20 cellular contexts compared by ENCODE assay signal in genomic region chr10:88536437-88536836, GRCh38. TPM values are rescaled to one million over a fixed set of nuclear protein-coding genes. Genes with fewer than 3 reads are reported as not detected.
A peak's percentile ranks its signal among the peaks of the same experiment; 100 is the strongest.
DNase-seq lines count a peak whose midpoint lies in the region; ATAC-seq and TF ChIP-seq lines count a peak whose summit lies in the region.
"Had no signal": no experiment of that assay in that cellular context is flagged by ENCODE, and none has a peak within 500 bp of the region (broad histone marks: within the 10 kb centered on the region; RNA-seq: fewer than 3 reads in every experiment).

No MANE protein-coding gene starts in this region.

- no peak overlapping the region for H3K9ac ChIP-seq in DND-41 (ENCODE audit: low read depth, low read length)
- no peak overlapping the region for H3K9ac ChIP-seq in IMR-90 (ENCODE audit: low read depth, low read length)
- H3K9ac ChIP-seq in neuronal stem cell (ENCODE audit: low read depth, low read length, poor library complexity), result no peak overlapping the region

- dilution Hi-C loops in IMR-90 (cut with HindIII; ENCODE audit: low sequenced_read_pairs, unreplicated experiment), result no loop called here

- in situ Hi-C loops in IMR-90 (cut with MboI; ENCODE audit: low sequenced_read_pairs), result no loop called here

- H4K8ac ChIP-seq in IMR-90 (ENCODE audit: low read depth in 2 of 2, low read length in 2 of 2), result no peak overlapping the region
- peak overlapping the region; percentile 92 for H4K8ac ChIP-seq in neuronal stem cell (ENCODE audit: low read depth, low read length)

- H3K9me1 ChIP-seq in IMR-90 (ENCODE audit: insufficient read depth, low read length), result no peaks in the 10 kb centered on the region

- H2BK120ac ChIP-seq in IMR-90 (ENCODE audit: low read depth, low read length) (no peak overlapping the region), neuronal stem cell (ENCODE audit: low read depth, low read length) (no peak overlapping the region)

- POLR2A ChIA-PET in IMR-90 (lab: Charles Lee; ENCODE audit: unreplicated experiment), result no interaction called here

- H2AFZ ChIP-seq in DND-41 (ENCODE audit: low read depth, low read length) (peak overlapping the region; percentile 24; the same call in 1 of the 2 replicates), IMR-90 (replicated peaks; ENCODE audit: low read length, poor library complexity) (no peak overlapping the region), neuronal stem cell (ENCODE audit: low read length) (no peak overlapping the region)
- H2AFZ ChIP-seq: GM23338 had no signal

- DNase-seq in DND-41 (no peak), IMR-90 (no peak), neuronal stem cell (ENCODE audit: low spot score) (no peak), uterus (no peak), upper lobe of right lung (no peak), AG08396 (ENCODE audit: low spot score) (no peak)
- DNase-seq: 8988T; ACHN; C1 segment of cervical spinal cord; Calu3; CD4-positive, alpha-beta memory T cell; COR-L47; DMS53; DMS79 treated with DMSO at 0.1 percent for 48 hours; HCEC 1CT had no signal

- H3K4me2 ChIP-seq in DND-41 (ENCODE audit: insufficient read depth, low read length) (no peak overlapping the region), IMR-90 (ENCODE audit: low read depth, low read length) (no peak overlapping the region), neuronal stem cell (ENCODE audit: insufficient read depth, low read length, poor library complexity, severe bottlenecking) (no peak overlapping the region)
- H3K4me2 ChIP-seq: A549, GM23338 had no signal

- H3K18ac ChIP-seq in IMR-90 (ENCODE audit: low read depth, low read length), result no peak overlapping the region
- no peak overlapping the region for H3K18ac ChIP-seq in neuronal stem cell (ENCODE audit: low read length)

- H3K4me3 ChIP-seq in DND-41 (ENCODE audit: low read depth in 1 of 2, low read length in 2 of 2) (no peak overlapping the region), IMR-90 (ENCODE audit: insufficient read depth, low read depth, low read length) (no peak overlapping the region), neuronal stem cell (ENCODE audit: low read length in 2 of 2) (no peak overlapping the region), uterus (no peak overlapping the region), upper lobe of right lung (no peak overlapping the region)
- H3K4me3 ChIP-seq: A549, GM12878, GM23338 had no signal

- peak overlapping the region; percentile 48 for H2AK5ac ChIP-seq in IMR-90 (ENCODE audit: low read depth, low read length)
- H2AK5ac ChIP-seq in neuronal stem cell (ENCODE audit: low read depth, low read length), result no peak overlapping the region

- intact Hi-C loops in IMR-90 (cut with micrococcal nuclease), result no loop called here
- intact Hi-C loops in uterus (cut with DNase I; ENCODE audit: low total_unique reads), result no loop called here
- intact Hi-C loops in upper lobe of right lung (cut with DNase I), result no loop called here

- no peaks in the 10 kb centered on the region for H3K4me1 ChIP-seq in DND-41 (ENCODE audit: insufficient read depth, low read length)
- peaks cover 2% of the 10 kb centered on the region; the same call in 1 of the 2 replicates for H3K4me1 ChIP-seq in IMR-90 (ENCODE audit: control insufficient read depth, insufficient read depth, low read length)
- H3K4me1 ChIP-seq in neuronal stem cell (ENCODE audit: control insufficient read depth in 2 of 2, insufficient read depth in 1 of 2, low read depth in 1 of 2, low read length in 2 of 2), result no peaks in the 10 kb centered on the region
- peaks cover 0 to 17% of the 10 kb centered on the region in 2 donors for H3K4me1 ChIP-seq in uterus
- peaks cover 3% of the 10 kb centered on the region for H3K4me1 ChIP-seq in upper lobe of right lung
- H3K4me1 ChIP-seq: A549 had no signal

- no TSS peak for BruUV-seq in IMR-90 (replicated peaks; lab: Mats Ljungman, UMichigan)

- no peak overlapping the region for H4K5ac ChIP-seq in IMR-90 (ENCODE audit: low read depth, low read length)

- H3K9me3 ChIP-seq in DND-41 (ENCODE audit: insufficient read depth, low read length, severe bottlenecking) (no peaks in the 10 kb centered on the region), IMR-90 (ENCODE audit: control insufficient read depth, insufficient read depth, low read length) (no peaks in the 10 kb centered on the region), neuronal stem cell (replicated peaks in 1 of 2; ENCODE audit: control insufficient read depth in 2 of 2, insufficient read depth in 1 of 2, low read depth in 1 of 2, low read length in 2 of 2) (no peaks in the 10 kb centered on the region), uterus (no peaks in the 10 kb centered on the region), upper lobe of right lung (no peaks in the 10 kb centered on the region)
- H3K9me3 ChIP-seq: A549 had no signal

- CTCF ChIA-PET in IMR-90 (lab: Yijun Ruan, JAX), result no interaction called here

- no peak overlapping the region for H3K23ac ChIP-seq in IMR-90 (ENCODE audit: low read depth, low read length)
- H3K23ac ChIP-seq in neuronal stem cell (ENCODE audit: low read depth, low read length, poor library complexity), result no peak overlapping the region

- H2BK12ac ChIP-seq in neuronal stem cell (ENCODE audit: low read length), result no peak overlapping the region

- ATAC-seq in DND-41 (ENCODE audit: insufficient read depth, low read depth) (no peak), IMR-90 (ENCODE audit: low read depth) (no peak), GM19395 (IDR thresholded peaks at IDR 0.05; ENCODE audit: unreplicated experiment) (no peak), upper lobe of right lung (no peak)
- ATAC-seq: A549, GM12878, GM23338 had no signal

- no peak overlapping the region for H2BK5ac ChIP-seq in IMR-90 (ENCODE audit: low read depth, low read length, poor library complexity, severe bottlenecking)
- no peak overlapping the region for H2BK5ac ChIP-seq in neuronal stem cell (ENCODE audit: low read length)

- no peak for TF ChIP-seq RAD21 in IMR-90 (IDR thresholded peaks at IDR 0.05; ENCODE audit: low read length)

- H3K14ac ChIP-seq in IMR-90 (replicated peaks; ENCODE audit: low read depth, low read length) (no peak overlapping the region), neuronal stem cell (ENCODE audit: low read length) (no peak overlapping the region)

- H2BK15ac ChIP-seq in IMR-90 (ENCODE audit: low read depth, low read length) (no peak overlapping the region), neuronal stem cell (ENCODE audit: low read length) (no peak overlapping the region)

- H4K91ac ChIP-seq in IMR-90 (ENCODE audit: insufficient read depth, low read depth, low read length) (no peak overlapping the region), neuronal stem cell (ENCODE audit: low read depth, low read length, poor library complexity) (no peak overlapping the region)

- no peaks in the 10 kb centered on the region for H3K79me2 ChIP-seq in DND-41 (ENCODE audit: insufficient read depth, low read length)

- H3K27me3 ChIP-seq in DND-41 (ENCODE audit: insufficient read depth, low read length, poor library complexity) (no peaks in the 10 kb centered on the region), IMR-90 (ENCODE audit: control insufficient read depth, insufficient read depth, low read length) (peaks cover 1% of the 10 kb centered on the region), neuronal stem cell (ENCODE audit: control insufficient read depth in 3 of 3, insufficient read depth in 3 of 3, low read depth in 1 of 3, low read length in 3 of 3) (no peaks in the 10 kb centered on the region), uterus (no peaks in the 10 kb centered on the region), upper lobe of right lung (no peaks in the 10 kb centered on the region)

- TF ChIP-seq POLR2A in IMR-90 (IDR thresholded peaks at IDR 0.05; ENCODE audit: low read depth, low read length), result no peak
- TF ChIP-seq POLR2A in uterus (IDR thresholded peaks at IDR 0.05), result no peak

- 89% methylated on average over 4 of the region's 4 CpGs; no CpG with 5 or more reads in 1 of the 2 experiments for WGBS in IMR-90 (ENCODE audit: extremely low coverage in 2 of 2, insufficient read length in 1 of 2), 2 experiments
- WGBS in neuronal stem cell (ENCODE audit: extremely low coverage in 2 of 2, insufficient read length in 2 of 2, insufficient replicate concordance in 1 of 2), 2 donors, result no CpG with 5 or more reads among the region's 4 CpGs

- no peak overlapping the region for H3K56ac ChIP-seq in IMR-90 (ENCODE audit: extremely low read depth, insufficient read depth, low read length)

- H3K79me1 ChIP-seq in IMR-90 (ENCODE audit: low read depth in 1 of 2, low read length in 2 of 2) (no peaks in the 10 kb centered on the region), neuronal stem cell (ENCODE audit: low read depth, low read length) (no peaks in the 10 kb centered on the region)

- no peak overlapping the region for H2AK9ac ChIP-seq in IMR-90 (replicated peaks; ENCODE audit: low read depth, low read length, poor library complexity)

- H3K36me3 ChIP-seq in DND-41 (ENCODE audit: insufficient read depth, low read length) (no peaks in the 10 kb centered on the region), IMR-90 (ENCODE audit: control insufficient read depth, insufficient read depth, low read length) (no peaks in the 10 kb centered on the region), neuronal stem cell (replicated peaks in 1 of 2; ENCODE audit: control insufficient read depth in 2 of 2, insufficient read depth in 2 of 2, low read length in 2 of 2) (no peaks in the 10 kb centered on the region), uterus (no peaks in the 10 kb centered on the region), upper lobe of right lung (no peaks in the 10 kb centered on the region)

- no peak overlapping the region for H2BK20ac ChIP-seq in IMR-90 (ENCODE audit: low read depth, low read length)

- H3K4ac ChIP-seq in IMR-90 (ENCODE audit: low read depth, low read length) (no peak overlapping the region), neuronal stem cell (ENCODE audit: low read length) (no peak overlapping the region)

- H4K20me1 ChIP-seq in DND-41 (ENCODE audit: insufficient read depth, low read length) (no peaks in the 10 kb centered on the region), IMR-90 (ENCODE audit: insufficient read depth, low read length) (no peaks in the 10 kb centered on the region)

- H3K27ac ChIP-seq in DND-41 (ENCODE audit: low read length) (no peak overlapping the region), IMR-90 (ENCODE audit: insufficient read depth, low read length) (no peak overlapping the region), neuronal stem cell (replicated peaks; ENCODE audit: low read length) (no peak overlapping the region), uterus (peak overlapping the region; percentile 89 to 90), upper lobe of right lung (no peak overlapping the region)
- H3K27ac ChIP-seq: A549 had no signal

- TF ChIP-seq CTCF in DND-41 (IDR thresholded peaks at IDR 0.05; ENCODE audit: borderline replicate concordance, extremely low read depth, low read length, poor library complexity, severe bottlenecking) (no peak), IMR-90 (conservative IDR thresholded peaks at IDR 0.05; ENCODE audit: low read depth, low read length) (no peak), uterus (IDR thresholded peaks at IDR 0.05) (no peak), upper lobe of right lung (IDR thresholded peaks at IDR 0.05) (no peak)

RNA-seq across cellular contexts. Expression of gene RNLS, which starts 46.7 kb away (rescaled TPM):
- 4.2 and 7.0 TPM in 2 replicates for total RNA-seq in IMR-90 (2012; rRNA removed)
- 4.0 and 4.5 TPM in 2 replicates for polyA plus RNA-seq in IMR-90 (2012; rRNA removed)
- polyA plus RNA-seq in IMR-90 (2012; cell fraction: cytosol; rRNA removed), result 3.2 and 4.8 TPM in 2 replicates
- 2.0 TPM in 2 replicates for polyA plus RNA-seq in IMR-90 (2012; cell fraction: nucleus; rRNA removed; ENCODE audit: low replicate concordance)
- polyA plus RNA-seq in neuronal stem cell (2013, experiment 1 of 2), result 7.2 TPM
- 6.8 TPM for polyA plus RNA-seq in neuronal stem cell (2013, experiment 2 of 2)
- 10 to 100 TPM in 3 of 4 donors, 1 to 10 TPM in 1; 8.7 to 19.7 (median 12.9) TPM for total RNA-seq in uterus
- 3.7 TPM for total RNA-seq in upper lobe of right lung

RNA-seq across cellular contexts. Expression of gene LIPJ, which starts 50.1 kb away (rescaled TPM):
- total RNA-seq in IMR-90 (2012; rRNA removed), result not detected in 2 replicates
- polyA plus RNA-seq in IMR-90 (2012; rRNA removed), result not detected in 2 replicates
- polyA plus RNA-seq in IMR-90 (2012; cell fraction: cytosol; rRNA removed), result not detected in 2 replicates
- polyA plus RNA-seq in IMR-90 (2012; cell fraction: nucleus; rRNA removed; ENCODE audit: low replicate concordance), result not detected in 2 replicates
- 0.04 TPM for polyA plus RNA-seq in neuronal stem cell (2013, experiment 1 of 2)
- 0.04 TPM for polyA plus RNA-seq in neuronal stem cell (2013, experiment 2 of 2)
- total RNA-seq in uterus, result 1 to 10 TPM in 1 of 4 donors, under 1 TPM in 2, not detected in 1; 0.48 to 1.2 (median 0.59) TPM
- not detected for total RNA-seq in upper lobe of right lung
- total RNA-seq: Calu3 had no signal
- polyA plus RNA-seq: A549; BJ; CD4-positive, alpha-beta memory T cell; GM23338 had no signal

Comparison
In these comparisons a context has a peak if more than half of its experiments do, and no peak if none do; other contexts are left out.
1. H3K27ac ChIP-seq: peak in uterus (2 of 2); none in DND-41 (single experiment), IMR-90 (single experiment), neuronal stem cell (single experiment) and upper lobe of right lung (single experiment).